ENCODE assay signal across 13 cellular contexts in the genomic region with DNA sequence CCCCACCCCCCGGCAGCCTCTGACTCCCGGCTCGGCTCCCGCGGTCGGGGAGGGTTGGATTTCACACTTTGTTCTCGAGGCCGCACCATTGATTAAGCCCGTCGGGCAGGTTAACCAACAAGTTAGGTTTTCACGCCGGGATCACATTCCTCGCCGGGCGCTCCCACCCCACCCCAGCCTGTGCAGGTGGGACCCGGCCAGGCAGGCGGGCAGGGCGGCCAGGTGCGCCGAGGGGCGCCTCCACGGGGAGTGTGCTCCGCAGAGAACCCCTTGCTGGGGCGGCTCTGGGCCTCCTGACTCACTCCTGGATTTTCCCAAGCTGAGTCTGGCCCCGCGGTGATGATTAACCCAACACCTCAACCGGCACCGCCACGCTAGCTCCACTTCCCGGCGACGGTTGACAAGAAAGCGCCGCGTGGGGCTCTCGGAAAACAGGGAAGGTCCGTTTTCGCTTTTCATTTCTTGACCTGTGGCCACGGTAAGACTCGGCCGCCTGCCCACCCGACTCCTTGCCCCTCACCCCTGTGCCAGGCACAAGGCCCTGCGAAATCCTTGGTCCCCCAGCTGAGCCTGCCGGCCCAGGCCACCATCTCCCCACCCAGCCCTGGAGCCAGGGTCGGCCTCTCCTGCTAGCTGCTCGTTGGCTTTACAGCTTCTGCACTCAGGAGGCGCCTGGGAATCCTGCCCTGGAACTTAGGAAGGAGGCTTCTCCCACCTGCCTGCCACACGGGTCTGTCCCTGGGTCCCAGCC. TPM values are rescaled to one million over a fixed set of nuclear protein-coding genes. Genes with fewer than 3 reads are reported as not detected.
A peak's percentile ranks its signal among the peaks of the same experiment; 100 is the strongest.
DNase-seq lines count a peak whose midpoint lies in the region; ATAC-seq and TF ChIP-seq lines count a peak whose summit lies in the region.
"Had no signal": no experiment of that assay in that cellular context is flagged by ENCODE, and none has a peak within 500 bp of the region (broad histone marks: within the 10 kb centered on the region; RNA-seq: fewer than 3 reads in every experiment).

No MANE protein-coding gene starts in this region.

- intact Hi-C loops in CD14-positive monocyte (cut with micrococcal nuclease), result no loop called here

- H3K36me3 Mint-ChIP-seq in progenitor cell of endocrine pancreas (ENCODE audit: insufficient read depth) (peaks cover 3% of the 10 kb centered on the region), CD14-positive monocyte (no peaks in the 10 kb centered on the region), endothelial cell (ENCODE audit: low read depth, unreplicated experiment) (peaks cover 7% of the 10 kb centered on the region)
- H3K36me3 Mint-ChIP-seq in activated T-cell treated with anti-CD3 and anti-CD28 coated beads, Interleukin-2, amount 50 U/mL, for 72 hours (ENCODE audit: insufficient read depth in 2 of 2), result no peaks in the 10 kb centered on the region
- H3K36me3 Mint-ChIP-seq: immature natural killer cell had no signal

- ATAC-seq in foreskin keratinocyte (peak; percentile 79), HG03135 (IDR thresholded peaks at IDR 0.05; ENCODE audit: unreplicated experiment) (no peak)
- no peak for ATAC-seq in activated T-cell treated with anti-CD3 and anti-CD28 coated beads, Interleukin-2, amount 50 U/mL, for 72 hours (replicated peaks in 1 of 2)

- H3K27me3 Mint-ChIP-seq in progenitor cell of endocrine pancreas (no peaks in the 10 kb centered on the region), CD14-positive monocyte (ENCODE audit: low read depth in 3 of 3) (peaks cover 2 to 21% (median 3%) of the 10 kb centered on the region in 3 donors), endothelial cell (ENCODE audit: unreplicated experiment) (peaks cover 9% of the 10 kb centered on the region)
- peaks cover under 1% of the 10 kb centered on the region for H3K27me3 Mint-ChIP-seq in activated T-cell treated with anti-CD3 and anti-CD28 coated beads, Interleukin-2, amount 50 U/mL, for 72 hours (ENCODE audit: low read depth)

- H3K27ac Mint-ChIP-seq in progenitor cell of endocrine pancreas (peak overlapping the region; percentile 96), CD14-positive monocyte (no peak overlapping the region), endothelial cell (ENCODE audit: unreplicated experiment) (no peak overlapping the region)
- H3K27ac Mint-ChIP-seq in activated T-cell treated with anti-CD3 and anti-CD28 coated beads, Interleukin-2, amount 50 U/mL, for 72 hours, result no peak overlapping the region

- H3K9me3 Mint-ChIP-seq in progenitor cell of endocrine pancreas (ENCODE audit: low read depth), result no peaks in the 10 kb centered on the region
- peaks cover 0 to 3% (median 0%) of the 10 kb centered on the region in 7 donors for H3K9me3 Mint-ChIP-seq in CD14-positive monocyte
- H3K9me3 Mint-ChIP-seq in endothelial cell (ENCODE audit: unreplicated experiment), result no peaks in the 10 kb centered on the region
- no peaks in the 10 kb centered on the region for H3K9me3 Mint-ChIP-seq in activated T-cell treated with anti-CD3 and anti-CD28 coated beads, Interleukin-2, amount 50 U/mL, for 72 hours
- H3K9me3 Mint-ChIP-seq: immature natural killer cell had no signal

- peaks cover 5% of the 10 kb centered on the region for H3K4me1 ChIP-seq in foreskin keratinocyte
- H3K4me1 ChIP-seq: tibial nerve had no signal

- TF ChIP-seq CTCF in foreskin keratinocyte (conservative IDR thresholded peaks at IDR 0.05) (peak; percentile 9), progenitor cell of endocrine pancreas (IDR thresholded peaks at IDR 0.05; ENCODE audit: unreplicated experiment) (no peak), CD14-positive monocyte (IDR thresholded peaks at IDR 0.05) (no peak), endothelial cell (IDR thresholded peaks at IDR 0.05; ENCODE audit: unreplicated experiment) (no peak)

- peak; percentile 71 for DNase-seq in ELF-1 (ENCODE audit: low read depth, low spot score)
- peak; percentile 44 to 65 for DNase-seq in NCI-H526 (lab: John Stamatoyannopoulos, UW)
- peak; percentile 78 to 86 for DNase-seq in foreskin keratinocyte
- DNase-seq in progenitor cell of endocrine pancreas (ENCODE audit: low spot score, unreplicated experiment), result peak; percentile 52
- DNase-seq in CD14-positive monocyte (ENCODE audit: low spot score), result no peak
- DNase-seq in endothelial cell (ENCODE audit: low spot score), result no peak
- no peak for DNase-seq in activated T-cell treated with anti-CD3 and anti-CD28 coated beads, Interleukin-2, amount 50 U/mL, for 72 hours
- DNase-seq: amygdala, immature natural killer cell, NCI-H1048 had no signal

- H3K27me3 ChIP-seq in foreskin keratinocyte, result no peaks in the 10 kb centered on the region

- H3K4me1 Mint-ChIP-seq in progenitor cell of endocrine pancreas (ENCODE audit: low read depth) (peaks cover 11% of the 10 kb centered on the region), CD14-positive monocyte (no peaks in the 10 kb centered on the region), endothelial cell (ENCODE audit: unreplicated experiment) (peaks cover 7% of the 10 kb centered on the region)
- H3K4me1 Mint-ChIP-seq in activated T-cell treated with anti-CD3 and anti-CD28 coated beads, Interleukin-2, amount 50 U/mL, for 72 hours (ENCODE audit: low read depth), result peaks cover under 1% of the 10 kb centered on the region

- peak overlapping the region; percentile 83 for H3K27ac ChIP-seq in foreskin keratinocyte

- H3K4me3 Mint-ChIP-seq in progenitor cell of endocrine pancreas (ENCODE audit: low read depth) (peak overlapping the region; percentile 94), CD14-positive monocyte (no peak overlapping the region), endothelial cell (ENCODE audit: unreplicated experiment) (no peak overlapping the region)
- no peak overlapping the region for H3K4me3 Mint-ChIP-seq in activated T-cell treated with anti-CD3 and anti-CD28 coated beads, Interleukin-2, amount 50 U/mL, for 72 hours

RNA-seq across cellular contexts. Expression of a gene that starts 8.8 kb away (rescaled TPM):
- total RNA-seq in foreskin keratinocyte (not detected in 2 replicates), progenitor cell of endocrine pancreas (5.0 and 5.5 TPM in 2 replicates), endothelial cell (ENCODE audit: unreplicated experiment) (not detected)
- polyA plus RNA-seq in foreskin keratinocyte (0.02 TPM in 1 of 2 replicates, not detected in the other), CD14-positive monocyte (under 1 TPM in 1 of 2 donors, not detected in 1; 0.06 TPM)
- total RNA-seq in activated T-cell treated with anti-CD3 and anti-CD28 coated beads, Interleukin-2, amount 50 U/mL, for 72 hours, result under 1 TPM in 1 of 2 donors, not detected in 1; 0.36 TPM
- total RNA-seq: OCI-LY7, tibial nerve had no signal

RNA-seq across cellular contexts. Expression of a gene that starts 41.5 kb away (rescaled TPM):
- 0.65 and 0.85 TPM in 2 replicates for total RNA-seq in foreskin keratinocyte
- 0.82 and 1.3 TPM in 2 replicates for polyA plus RNA-seq in foreskin keratinocyte
- total RNA-seq in progenitor cell of endocrine pancreas, result 0.48 TPM in 1 of 2 replicates, not detected in the other
- polyA plus RNA-seq in CD14-positive monocyte, result not detected
- total RNA-seq in endothelial cell (ENCODE audit: unreplicated experiment), result not detected
- total RNA-seq in activated T-cell treated with anti-CD3 and anti-CD28 coated beads, Interleukin-2, amount 50 U/mL, for 72 hours, result 100 to 1,000 TPM; 245 to 324 TPM
- total RNA-seq: OCI-LY7 had no signal

RNA-seq across cellular contexts. Expression of a gene that starts 49.0 kb away (rescaled TPM):
- total RNA-seq in foreskin keratinocyte (14.4 and 15.4 TPM in 2 replicates), progenitor cell of endocrine pancreas (21.3 and 23.2 TPM in 2 replicates), endothelial cell (ENCODE audit: unreplicated experiment) (16.6 TPM)
- polyA plus RNA-seq in foreskin keratinocyte (21.2 and 21.3 TPM in 2 replicates), CD14-positive monocyte (1 to 10 TPM; 3.0 to 3.3 TPM)
- total RNA-seq in activated T-cell treated with anti-CD3 and anti-CD28 coated beads, Interleukin-2, amount 50 U/mL, for 72 hours, result 10 to 100 TPM; 18.0 to 18.6 TPM

RNA-seq across cellular contexts. Expression of a gene that starts 49.1 kb away (rescaled TPM):
- total RNA-seq in foreskin keratinocyte (not detected in 2 replicates), progenitor cell of endocrine pancreas (0.33 and 0.38 TPM in 2 replicates), endothelial cell (ENCODE audit: unreplicated experiment) (0.80 TPM)
- polyA plus RNA-seq in foreskin keratinocyte (not detected in 2 replicates), CD14-positive monocyte (not detected)
- 100 to 1,000 TPM; 268 to 588 TPM for total RNA-seq in activated T-cell treated with anti-CD3 and anti-CD28 coated beads, Interleukin-2, amount 50 U/mL, for 72 hours

Comparison
In these comparisons a context has a peak if more than half of its experiments do, and no peak if none do; other contexts are left out.
1. DNase-seq: peak in ELF-1 (single experiment), NCI-H526 (2 of 2), foreskin keratinocyte (2 of 2) and progenitor cell of endocrine pancreas (single experiment); none in CD14-positive monocyte (single experiment), endothelial cell (single experiment) and activated T-cell treated with anti-CD3 and anti-CD28 coated beads, Interleukin-2, amount 50 U/mL, for 72 hours (0 of 2).
2. RNA of a gene that starts 41.5 kb away (total RNA-seq): 245 to 324 TPM in activated T-cell treated with anti-CD3 and anti-CD28 coated beads, Interleukin-2, amount 50 U/mL, for 72 hours; 0.65 to 0.85 TPM in foreskin keratinocyte, 0.48 TPM in progenitor cell of endocrine pancreas and not detected in endothelial cell (single experiment); every median in the first group is over 100 times any median in the second.